In genomic region chr3:38251197-38251596, GRCh38 we compare ENCODE assay signal across 30 cellular contexts. TPM values are rescaled to one million over a fixed set of nuclear protein-coding genes. Genes with fewer than 3 reads are reported as not detected.
"Had no signal": no experiment of that assay in that cellular context is flagged by ENCODE, and none has a peak within 500 bp of the region (broad histone marks: within the 10 kb centered on the region; RNA-seq: fewer than 3 reads in every experiment).

No MANE protein-coding gene starts in this region.

- H3K27ac ChIP-seq: lower lobe of right lung, pancreas, prostate gland, skin epidermis, stomach, testis, thyroid gland, transverse colon, upper lobe of left lung, vagina had no signal

- H3K4me1 ChIP-seq: lower lobe of right lung, pancreas, prostate gland, thyroid gland, upper lobe of left lung, vagina had no signal

- H3K4me3 ChIP-seq: lower lobe of right lung, pancreas, prostate gland, skin epidermis, stomach, testis, thyroid gland, transverse colon, upper lobe of left lung, vagina had no signal

- H3K9me3 ChIP-seq: lower lobe of right lung, pancreas, prostate gland, stomach, testis, thyroid gland, transverse colon, upper lobe of left lung, vagina had no signal

- DNase-seq: hypothalamus; immature natural killer cell; kidney; lower lobe of right lung; mesendoderm; naive thymus-derived CD4-positive, alpha-beta T cell; pancreas; posterior cingulate gyrus; retina; right cardiac atrium; stimulated activated CD4-positive, alpha-beta T cell treated with anti-CD3 and anti-CD28 coated beads, Interleukin-12 subunit alpha, Interleukin-12 subunit beta, amount 100 ng/mL, for 4 hours; stimulated activated CD4-positive, alpha-beta T cell treated with anti-CD3 and anti-CD28 coated beads, Interleukin-15, amount 100 ng/mL, for 24 hours; stimulated activated CD4-positive, alpha-beta T cell treated with anti-CD3 and anti-CD28 coated beads, Interleukin-2, amount 100 ng/mL, for 24 hours; stimulated activated CD4-positive, alpha-beta T cell treated with anti-CD3 and anti-CD28 coated beads, Interleukin-4, amount 100 ng/mL, for 1 hour; stimulated activated naive B cell treated with anti-CD40 and anti-IgM and Interleukin-4, amounts not matched to agents 10 μg/mL and 1 μg/mL and 100 μg/mL, for 72 hours; stimulated activated naive CD8-positive, alpha-beta T cell treated with anti-CD3 and anti-CD28 coated beads, Interleukin-15, Interleukin-2, amounts not matched to agents 100 U/mL and 50 U/mL, for 24 hours; stomach; testis; thyroid gland; transverse colon; upper lobe of left lung had no signal

- ATAC-seq: lower lobe of right lung; naive thymus-derived CD4-positive, alpha-beta T cell; natural killer cell treated with Interleukin-12 subunit alpha and Interleukin-12 subunit beta and Interleukin-15 and Interleukin-18, amount 100 ng/mL, for 72 hours; pancreas; right cardiac atrium; sciatic nerve; stimulated activated naive B cell treated with anti-CD40 and anti-IgM and Interleukin-4, amounts not matched to agents 10 μg/mL and 1 μg/mL and 100 μg/mL, for 72 hours; stimulated activated naive CD8-positive, alpha-beta T cell treated with anti-CD3 and anti-CD28 coated beads, Interleukin-15, Interleukin-2, amounts not matched to agents 100 U/mL and 50 U/mL, for 24 hours had no signal

- H3K27me3 ChIP-seq: pancreas, stomach, testis, thyroid gland, transverse colon, upper lobe of left lung, vagina had no signal

RNA-seq across cellular contexts. Expression of gene SLC22A13, which starts 14.4 kb away (rescaled TPM):
- total RNA-seq: mononuclear cell, vagina had no signal
- polyA plus RNA-seq: immature natural killer cell; naive thymus-derived CD4-positive, alpha-beta T cell; neural cell; urinary bladder had no signal

RNA-seq across cellular contexts. Expression of gene SLC22A14, which starts 30.9 kb away (rescaled TPM):
- total RNA-seq: lower lobe of right lung, stomach, thyroid gland had no signal
- polyA plus RNA-seq: immature natural killer cell; liver; naive thymus-derived CD4-positive, alpha-beta T cell had no signal
